33 cellular contexts compared by ENCODE assay signal in genomic region chr4:3471098-3471760, GRCh38. TPM values are rescaled to one million over a fixed set of nuclear protein-coding genes. Genes with fewer than 3 reads are reported as not detected.
"Had no signal": no experiment of that assay in that cellular context is flagged by ENCODE, and none has a peak within 500 bp of the region (broad histone marks: within the 10 kb centered on the region; RNA-seq: fewer than 3 reads in every experiment).

No MANE protein-coding gene starts in this region.

- H3K4me3 Mint-ChIP-seq: activated naive CD4-positive, alpha-beta T cell treated with anti-CD3 and anti-CD28 coated beads for 36 hours; activated naive CD8-positive, alpha-beta T cell treated with anti-CD3 and anti-CD28 coated beads for 36 hours; immature natural killer cell; mesothelial cell of epicardium; naive thymus-derived CD4-positive, alpha-beta T cell; T-helper 17 cell had no signal

- H3K27ac ChIP-seq: adrenal gland, ascending aorta, brain microvascular endothelial cell, esophagus squamous epithelium, left lung, skin epidermis, suprapubic skin, tibial artery, WERI-Rb-1 had no signal

- ATAC-seq: activated CD4-positive, CD25-positive, alpha-beta regulatory T cell treated with anti-CD3 and anti-CD28 coated beads, Interleukin-2, amount 50 U/mL, for 24 hours; left lung; naive thymus-derived CD4-positive, alpha-beta T cell; sciatic nerve; SK-N-SH treated with all-trans-retinoic acid at 6 μM for 48 hours; T-helper 17 cell had no signal

- H3K9me3 ChIP-seq: adrenal gland, ascending aorta, esophagus squamous epithelium, left lung, suprapubic skin, tibial artery had no signal

- H3K36me3 ChIP-seq: adrenal gland, ascending aorta, brain microvascular endothelial cell, esophagus squamous epithelium, left lung, suprapubic skin, tibial artery, WERI-Rb-1 had no signal

- H3K36me3 Mint-ChIP-seq: activated naive CD8-positive, alpha-beta T cell treated with anti-CD3 and anti-CD28 coated beads for 36 hours; immature natural killer cell; mesothelial cell of epicardium; naive thymus-derived CD4-positive, alpha-beta T cell had no signal

- H3K4me1 Mint-ChIP-seq: activated naive CD8-positive, alpha-beta T cell treated with anti-CD3 and anti-CD28 coated beads for 36 hours; immature natural killer cell; mesothelial cell of epicardium; naive thymus-derived CD4-positive, alpha-beta T cell had no signal

- H3K27me3 Mint-ChIP-seq: naive thymus-derived CD4-positive, alpha-beta T cell; T-helper 17 cell had no signal

- H3K27ac Mint-ChIP-seq: activated naive CD4-positive, alpha-beta T cell treated with anti-CD3 and anti-CD28 coated beads for 36 hours; activated naive CD8-positive, alpha-beta T cell treated with anti-CD3 and anti-CD28 coated beads for 36 hours; immature natural killer cell; mesothelial cell of epicardium; naive thymus-derived CD4-positive, alpha-beta T cell; T-helper 17 cell had no signal

- H3K4me3 ChIP-seq: adrenal gland, ascending aorta, esophagus squamous epithelium, left lung, skin epidermis, suprapubic skin, tibial artery had no signal

- H3K4me1 ChIP-seq: adrenal gland, ascending aorta, left lung, suprapubic skin, tibial artery had no signal

- DNase-seq: activated CD4-positive, alpha-beta T cell treated with anti-CD3 and anti-CD28 coated beads for 48 hours; activated CD4-positive, alpha-beta T cell treated with anti-CD3 and anti-CD28 coated beads, Interleukin-2, amount 50 U/mL, for 48 hours; activated CD8-positive, alpha-beta memory T cell treated with anti-CD3 and anti-CD28 coated beads for 24 hours; activated effector memory CD4-positive, alpha-beta T cell treated with anti-CD3 and anti-CD28 coated beads, Interleukin-2, amount 50 U/mL, for 16 hours; activated naive CD4-positive, alpha-beta T cell treated with anti-CD3 and anti-CD28 coated beads for 36 hours; activated naive CD8-positive, alpha-beta T cell treated with anti-CD3 and anti-CD28 coated beads for 36 hours; adrenal gland; brain microvascular endothelial cell; caudate nucleus; esophagus squamous epithelium; foreskin melanocyte; hypothalamus; immature natural killer cell; mammary epithelial cell; naive thymus-derived CD4-positive, alpha-beta T cell; stimulated activated CD4-positive, alpha-beta T cell treated with anti-CD3 and anti-CD28 coated beads, Interleukin-15, amount 100 ng/mL, for 24 hours; stimulated activated CD4-positive, alpha-beta T cell treated with anti-CD3 and anti-CD28 coated beads, Interleukin-2, amount 100 ng/mL, for 24 hours; stimulated activated naive CD4-positive, alpha-beta T cell; T-helper 17 cell; T1000; WERI-Rb-1 had no signal

- H3K27me3 ChIP-seq: adrenal gland, ascending aorta, brain microvascular endothelial cell had no signal

- H3K9me3 Mint-ChIP-seq: activated naive CD4-positive, alpha-beta T cell treated with anti-CD3 and anti-CD28 coated beads for 36 hours; activated naive CD8-positive, alpha-beta T cell treated with anti-CD3 and anti-CD28 coated beads for 36 hours; immature natural killer cell; mesothelial cell of epicardium; naive thymus-derived CD4-positive, alpha-beta T cell had no signal

RNA-seq across cellular contexts. Expression of gene DOK7, which starts 8.1 kb away (rescaled TPM):
- total RNA-seq: activated naive CD4-positive, alpha-beta T cell treated with anti-CD3 and anti-CD28 coated beads for 36 hours; activated naive CD8-positive, alpha-beta T cell treated with anti-CD3 and anti-CD28 coated beads for 36 hours; naive thymus-derived CD4-positive, alpha-beta T cell; osteocyte; sciatic nerve; T-helper 17 cell had no signal

RNA-seq across cellular contexts. Expression of gene HGFAC, which starts 29.5 kb away (rescaled TPM):
- total RNA-seq: activated naive CD4-positive, alpha-beta T cell treated with anti-CD3 and anti-CD28 coated beads for 36 hours; activated naive CD8-positive, alpha-beta T cell treated with anti-CD3 and anti-CD28 coated beads for 36 hours; kidney epithelial cell; mammary epithelial cell; sciatic nerve; suprapubic skin; T-helper 17 cell; ureter had no signal
